In the genomic region with DNA sequence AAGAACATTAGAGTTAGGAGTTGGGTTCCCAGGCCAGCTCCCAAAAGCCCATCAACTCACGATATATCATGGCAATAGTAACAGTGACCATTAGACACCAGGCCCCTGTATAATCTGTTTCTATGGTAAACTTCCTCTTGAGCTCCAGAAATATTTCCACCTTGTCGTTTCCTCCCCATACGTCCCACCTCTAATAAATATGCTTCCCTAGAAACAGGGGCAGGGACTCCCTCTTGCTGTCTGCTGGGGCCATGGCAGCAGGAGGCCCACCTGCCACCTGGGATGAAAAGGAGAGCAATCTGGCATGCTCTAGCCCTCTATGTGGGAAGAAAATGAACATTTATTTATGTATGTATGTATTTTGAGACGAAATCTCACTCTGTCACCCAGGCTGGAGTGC, we compare ENCODE assay signal across 1 cellular context.
TF ChIP-seq lines count a peak whose summit lies in the region.

No MANE protein-coding gene starts in this region.

TF ChIP-seq in K562, 482 proteins besides CTCF, POLR2A, EP300 and RAD21:
- TF ChIP-seq TEAD2 (tag; IDR thresholded peaks at IDR 0.05): no peak
- no peak for TF ChIP-seq FOXA3 (CRISPR knock-in tag; conservative IDR thresholded peaks at IDR 0.05 in 1 of 2, IDR thresholded peaks at IDR 0.05 in 1 of 2)
TF ChIP-seq in K562: peak in this region for 0.
